Comparison of ENCODE assay signal across 8 cellular contexts in genomic region chr19:1355974-1356865, GRCh38. TPM values are rescaled to one million over a fixed set of nuclear protein-coding genes. Genes with fewer than 3 reads are reported as not detected.
A peak's percentile ranks its signal among the peaks of the same experiment; 100 is the strongest.
DNase-seq lines count a peak whose midpoint lies in the region; ATAC-seq and TF ChIP-seq lines count a peak whose summit lies in the region.

No MANE protein-coding gene starts in this region.

- DNase-seq in activated T-cell treated with anti-CD3 and anti-CD28 coated beads, Interleukin-2, amount 50 U/mL, for 24 hours = no peak
- no peak for DNase-seq in activated T-cell treated with anti-CD3 and anti-CD28 coated beads, Interleukin-2, amount 50 U/mL, for 1 hour
- peak; percentile 30 for DNase-seq in astrocyte of the hippocampus (ENCODE audit: low read depth, low spot score)
- DNase-seq in type B pancreatic cell (ENCODE audit: extremely low spot score, unreplicated experiment) = no peak
- DNase-seq in putamen (ENCODE audit: low spot score) = no peak

- H3K27ac ChIP-seq in liver (ENCODE audit: low read depth in 1 of 2, low read length in 2 of 2) = peak overlapping the region; percentile 77 to 80

- peaks cover 17% of the 10 kb centered on the region for H3K4me1 Mint-ChIP-seq in activated T-cell treated with anti-CD3 and anti-CD28 coated beads, Interleukin-2, amount 50 U/mL, for 24 hours (ENCODE audit: low read depth)
- H3K4me1 Mint-ChIP-seq in type B pancreatic cell (ENCODE audit: unreplicated experiment) = peaks cover 36% of the 10 kb centered on the region

- TF ChIP-seq CTCF in liver (IDR thresholded peaks at IDR 0.05; ENCODE audit: low read depth, low read length, missing input control) (no peak), type B pancreatic cell (conservative IDR thresholded peaks at IDR 0.05) (no peak)

- no peaks in the 10 kb centered on the region for H3K9me3 ChIP-seq in liver (ENCODE audit: control insufficient read depth in 4 of 4, low read length in 3 of 4)

- H3K4me3 Mint-ChIP-seq in activated T-cell treated with anti-CD3 and anti-CD28 coated beads, Interleukin-2, amount 50 U/mL, for 24 hours = peak overlapping the region; percentile 85
- H3K4me3 Mint-ChIP-seq in type B pancreatic cell = peak overlapping the region; percentile 94

- peak overlapping the region in 1 of 2 donors; percentile 70 for H3K9ac ChIP-seq in liver (ENCODE audit: low read depth in 1 of 2, low read length in 2 of 2)

- no peaks in the 10 kb centered on the region for H3K9me3 Mint-ChIP-seq in activated T-cell treated with anti-CD3 and anti-CD28 coated beads, Interleukin-2, amount 50 U/mL, for 24 hours
- H3K9me3 Mint-ChIP-seq in type B pancreatic cell = no peaks in the 10 kb centered on the region

- TF ChIP-seq RAD21 in liver (IDR thresholded peaks at IDR 0.05) = peak in 1 of 2 donors; percentile 10

- H3K27me3 ChIP-seq in liver (ENCODE audit: control insufficient read depth in 4 of 4, insufficient read depth in 4 of 4, low read length in 3 of 4) = no peaks in the 10 kb centered on the region

- H3K27me3 Mint-ChIP-seq in activated T-cell treated with anti-CD3 and anti-CD28 coated beads, Interleukin-2, amount 50 U/mL, for 24 hours = no peaks in the 10 kb centered on the region
- no peaks in the 10 kb centered on the region for H3K27me3 Mint-ChIP-seq in type B pancreatic cell

- H3K4me3 ChIP-seq in liver (ENCODE audit: low read depth in 1 of 3, low read length in 3 of 3) = peak overlapping the region; percentile 65 to 89 (median 87)

- peaks cover 0 to 23% (median 18%) of the 10 kb centered on the region in 4 donors for H3K36me3 ChIP-seq in liver (ENCODE audit: control insufficient read depth in 4 of 4, insufficient read depth in 3 of 4, low read depth in 1 of 4, low read length in 3 of 4)

- H3K27ac Mint-ChIP-seq in activated T-cell treated with anti-CD3 and anti-CD28 coated beads, Interleukin-2, amount 50 U/mL, for 24 hours = peak overlapping the region; percentile 79
- peak overlapping the region; percentile 81 for H3K27ac Mint-ChIP-seq in type B pancreatic cell

- peaks cover 56% of the 10 kb centered on the region for H3K36me3 Mint-ChIP-seq in activated T-cell treated with anti-CD3 and anti-CD28 coated beads, Interleukin-2, amount 50 U/mL, for 24 hours (ENCODE audit: low read depth)
- H3K36me3 Mint-ChIP-seq in type B pancreatic cell = peaks cover 4% of the 10 kb centered on the region

- 22% methylated on average over 23 of the region's 23 CpGs for WGBS in liver

- peaks cover 4 to 27% (median 17%) of the 10 kb centered on the region in 4 donors for H3K4me1 ChIP-seq in liver (ENCODE audit: control insufficient read depth in 4 of 4, insufficient read depth in 4 of 4, low read length in 3 of 4)

- ATAC-seq in HG02852 (IDR thresholded peaks at IDR 0.05; ENCODE audit: unreplicated experiment) (no peak), GM19351 (IDR thresholded peaks at IDR 0.05; ENCODE audit: unreplicated experiment) (no peak)

TF ChIP-seq in liver, 16 proteins besides CTCF, POLR2A, EP300 and RAD21:
- TF ChIP-seq EGR1 (IDR thresholded peaks at IDR 0.05; ENCODE audit: low read depth in 2 of 2) (peak in 1 of 2 donors; percentile 14), SP1 (IDR thresholded peaks at IDR 0.05) (peak; percentile 68), GABPA (IDR thresholded peaks at IDR 0.05 in 1 of 2, conservative IDR thresholded peaks at IDR 0.05 in 1 of 2) (peak in 1 of 2 donors; percentile 40), NR2F2 (IDR thresholded peaks at IDR 0.05) (no peak), REST (IDR thresholded peaks at IDR 0.05) (no peak), HNF4A (conservative IDR thresholded peaks at IDR 0.05) (peak; percentile 82 to 87), RXRA (IDR thresholded peaks at IDR 0.05) (peak; percentile 14 to 80), MAX (IDR thresholded peaks at IDR 0.05) (no peak), ATF3 (IDR thresholded peaks at IDR 0.05) (no peak), JUND (IDR thresholded peaks at IDR 0.05) (peak in 1 of 2 donors; percentile 42), FOXA2 (IDR thresholded peaks at IDR 0.05) (peak; percentile 6), HNF4G (IDR thresholded peaks at IDR 0.05) (peak; percentile 36), TAF1 (conservative IDR thresholded peaks at IDR 0.05) (no peak), FOXA1 (IDR thresholded peaks at IDR 0.05) (no peak), YY1 (IDR thresholded peaks at IDR 0.05) (peak; percentile 93)
- TF ChIP-seq, protein P1, sequence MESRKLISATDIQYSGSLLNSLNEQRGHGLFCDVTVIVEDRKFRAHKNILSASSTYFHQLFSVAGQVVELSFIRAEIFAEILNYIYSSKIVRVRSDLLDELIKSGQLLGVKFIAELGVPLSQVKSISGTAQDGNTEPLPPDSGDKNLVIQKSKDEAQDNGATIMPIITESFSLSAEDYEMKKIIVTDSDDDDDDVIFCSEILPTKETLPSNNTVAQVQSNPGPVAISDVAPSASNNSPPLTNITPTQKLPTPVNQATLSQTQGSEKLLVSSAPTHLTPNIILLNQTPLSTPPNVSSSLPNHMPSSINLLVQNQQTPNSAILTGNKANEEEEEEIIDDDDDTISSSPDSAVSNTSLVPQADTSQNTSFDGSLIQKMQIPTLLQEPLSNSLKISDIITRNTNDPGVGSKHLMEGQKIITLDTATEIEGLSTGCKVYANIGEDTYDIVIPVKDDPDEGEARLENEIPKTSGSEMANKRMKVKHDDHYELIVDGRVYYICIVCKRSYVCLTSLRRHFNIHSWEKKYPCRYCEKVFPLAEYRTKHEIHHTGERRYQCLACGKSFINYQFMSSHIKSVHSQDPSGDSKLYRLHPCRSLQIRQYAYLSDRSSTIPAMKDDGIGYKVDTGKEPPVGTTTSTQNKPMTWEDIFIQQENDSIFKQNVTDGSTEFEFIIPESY (IDR thresholded peaks at IDR 0.05) = no peak

RNA-seq across cellular contexts. Expression of gene NDUFS7, which starts 27.5 kb away (rescaled TPM):
- total RNA-seq in liver (10 to 100 TPM; 54.4 to 85.7 TPM), type B pancreatic cell (ENCODE audit: low replicate concordance) (83.3 and 98.3 TPM in 2 replicates)
- polyA plus RNA-seq in liver = 100 to 1,000 TPM; 170 to 185 TPM

RNA-seq across cellular contexts. Expression of gene GAMT, which starts 45.1 kb away (rescaled TPM):
- total RNA-seq in liver (100 to 1,000 TPM in 1 of 2 donors, 10 to 100 TPM in 1; 76.2 to 181 TPM), type B pancreatic cell (ENCODE audit: low replicate concordance) (33.7 and 37.9 TPM in 2 replicates)
- 100 to 1,000 TPM; 367 to 394 TPM for polyA plus RNA-seq in liver

RNA-seq across cellular contexts. Expression of gene DAZAP1, which starts 51.2 kb away (rescaled TPM):
- 10 to 100 TPM; 30.0 to 45.0 TPM for total RNA-seq in liver
- 10 to 100 TPM in 1 of 2 donors, 1 to 10 TPM in 1; 5.4 to 29.4 TPM for polyA plus RNA-seq in liver
- total RNA-seq in type B pancreatic cell (ENCODE audit: low replicate concordance) = 124 and 141 TPM in 2 replicates
